19 cellular contexts compared by ENCODE assay signal in genomic region chr4:10196191-10196590, GRCh38.
DNase-seq lines count a peak whose midpoint lies in the region; ATAC-seq, FAIRE-seq and TF ChIP-seq lines count a peak whose summit lies in the region.
"Had no signal": no experiment of that assay in that cellular context is flagged by ENCODE, and none has a peak within 500 bp of the region (broad histone marks: within the 10 kb centered on the region; RNA-seq: fewer than 3 reads in every experiment).

No MANE protein-coding gene starts in this region.

- 0% methylated on average over 1 of the region's 1 CpG for WGBS in HepG2 (ENCODE audit: low lambda C conversion rate)
- 100% methylated on average over 1 of the region's 1 CpG for WGBS in right lobe of liver (ENCODE audit: insufficient coverage, low coverage, low lambda C conversion rate, missing lambda C conversion rate)
- WGBS in lung, 2 donors: 91 to 96% methylated on average over 1 of the region's 1 CpG
- 89% methylated on average over 1 of the region's 1 CpG for WGBS in right cardiac atrium

- CTCF ChIA-PET in HepG2 (lab: Yijun Ruan, JAX; ENCODE audit: low intra/inter-chr PET ratio, low total read pairs): no interaction called here

- TF ChIP-seq EP300 in HepG2 (IDR thresholded peaks at IDR 0.05; ENCODE audit: low read depth in 2 of 2, low read length in 2 of 2) (no peak), HepG2 (CRISPR knock-in tag; IDR thresholded peaks at IDR 0.05; ENCODE audit: borderline replicate concordance) (no peak)

- H2AFZ ChIP-seq in HepG2 (ENCODE audit: low read length): no peak overlapping the region

- H3K27me3 ChIP-seq in HepG2 (ENCODE audit: control insufficient read depth in 1 of 2, insufficient read depth in 2 of 2, low read length in 2 of 2) (no peaks in the 10 kb centered on the region; a peak in 1 of 5 replicates), right lobe of liver (no peaks in the 10 kb centered on the region), lung (ENCODE audit: control insufficient read depth, insufficient read depth) (no peaks in the 10 kb centered on the region), right cardiac atrium (ENCODE audit: control insufficient read depth, insufficient read depth) (no peaks in the 10 kb centered on the region)

- ATAC-seq in HepG2 (no peak), right lobe of liver (no peak), lung (ENCODE audit: insufficient read depth, low FRiP score) (no peak), SK-N-SH treated with all-trans-retinoic acid at 6 μM for 48 hours (no peak), right cardiac atrium (no peak)

- no peak for TF ChIP-seq CTCF in HepG2 (CRISPR knock-in tag; IDR thresholded peaks at IDR 0.05)
- no peak for TF ChIP-seq CTCF in right lobe of liver (IDR thresholded peaks at IDR 0.05)
- TF ChIP-seq CTCF in lung (IDR thresholded peaks at IDR 0.05; ENCODE audit: control extremely low read depth, extremely low read depth): no peak
- TF ChIP-seq CTCF in GM20000 (IDR thresholded peaks at IDR 0.05; ENCODE audit: extremely low read depth, missing control alignments): no peak

- H3K36me3 ChIP-seq in HepG2 (replicated peaks in 1 of 2; ENCODE audit: control insufficient read depth in 1 of 2, insufficient read depth in 2 of 2, low read length in 2 of 2): no peaks in the 10 kb centered on the region
- no peaks in the 10 kb centered on the region for H3K36me3 ChIP-seq in right lobe of liver
- no peaks in the 10 kb centered on the region for H3K36me3 ChIP-seq in lung (ENCODE audit: control insufficient read depth in 2 of 2, insufficient read depth in 2 of 2, low read length in 2 of 2)
- H3K36me3 ChIP-seq: HAP-1 had no signal

- H3K27ac ChIP-seq in HepG2 (ENCODE audit: extremely low read length, insufficient read depth, low read length): no peak overlapping the region
- H3K27ac ChIP-seq in right lobe of liver: no peak overlapping the region
- no peak overlapping the region for H3K27ac ChIP-seq in lung (ENCODE audit: low read depth in 1 of 2, low read length in 1 of 2)
- H3K27ac ChIP-seq in right cardiac atrium (ENCODE audit: low read length): no peak overlapping the region
- H3K27ac ChIP-seq: 22Rv1, HL-60 had no signal

- TF ChIP-seq RAD21 in HepG2 (CRISPR knock-in tag; IDR thresholded peaks at IDR 0.05): no peak

- H3K4me3 ChIP-seq in HepG2 (replicated peaks in 1 of 3; ENCODE audit: insufficient read depth in 1 of 3, low read depth in 2 of 3, low read length in 3 of 3) (no peak overlapping the region), right lobe of liver (no peak overlapping the region), lung (no peak overlapping the region), right cardiac atrium (ENCODE audit: low read length) (no peak overlapping the region)
- H3K4me3 ChIP-seq: HAP-1 had no signal

- H3K4me1 ChIP-seq in HepG2 (ENCODE audit: insufficient read depth, low read length): no peaks in the 10 kb centered on the region
- H3K4me1 ChIP-seq in right lobe of liver: no peaks in the 10 kb centered on the region
- H3K4me1 ChIP-seq in lung (ENCODE audit: control insufficient read depth in 2 of 2, insufficient read depth in 2 of 2, low read length in 2 of 2): peaks cover 0 to 2% of the 10 kb centered on the region in 2 donors
- H3K4me1 ChIP-seq in right cardiac atrium (ENCODE audit: control insufficient read depth, insufficient read depth, low read length): no peaks in the 10 kb centered on the region
- H3K4me1 ChIP-seq: HAP-1 had no signal

- no peak for FAIRE-seq in HepG2 (lab: Jason Lieb, UNC)
- FAIRE-seq: G401.6, GM12891 had no signal

- H3K4me2 ChIP-seq in HepG2 (ENCODE audit: low read depth, low read length): no peak overlapping the region

- DNase-seq in HepG2 (ENCODE audit: low spot score): no peak
- no peak for DNase-seq in right lobe of liver
- peak; percentile 0 for DNase-seq in SK-MEL-5 (ENCODE audit: low read depth, low spot score)
- peak; percentile 16 for DNase-seq in lung (ENCODE audit: low spot score)
- no peak for DNase-seq in right cardiac atrium
- no peak for DNase-seq in GM20000 (ENCODE audit: low spot score)
- DNase-seq: C1 segment of cervical spinal cord; Calu3; CD4-positive, alpha-beta T cell; DMS79 treated with DMSO at 0.1 percent for 48 hours; EL; GOT3; KG1 had no signal

- H3K79me2 ChIP-seq in HepG2 (ENCODE audit: insufficient read depth, low read length): no peaks in the 10 kb centered on the region

- BruUV-seq in HepG2 (replicated peaks; lab: Mats Ljungman, UMichigan): no TSS peak

- intact Hi-C loops in HepG2 (cut with micrococcal nuclease; ENCODE audit: unreplicated experiment): no loop called here
- intact Hi-C loops in right lobe of liver (cut with DNase I): no loop called here
- intact Hi-C loops in right cardiac atrium (cut with DNase I): no loop called here

- TF ChIP-seq POLR2A in HepG2 (IDR thresholded peaks at IDR 0.05; ENCODE audit: insufficient read depth in 1 of 2, low read depth in 2 of 2, low read length in 2 of 2) (no peak), right lobe of liver (IDR thresholded peaks at IDR 0.05) (no peak)

- no peaks in the 10 kb centered on the region for H4K20me1 ChIP-seq in HepG2 (ENCODE audit: insufficient read depth, low read length)

- no peak overlapping the region for H3K9ac ChIP-seq in HepG2 (ENCODE audit: insufficient read depth, low read depth, low read length)

- in situ Hi-C loops in HepG2 (cut with HindIII; ENCODE audit: extremely low pct_ligation_motif_present, low pct_unique_long_range_greater_than_20kb) (no loop called here), SK-MEL-5 (cut with HindIII; ENCODE audit: low pct_unique_long_range_greater_than_20kb, low sequenced_read_pairs) (no loop called here)

- POLR2A ChIA-PET in HepG2 (lab: Yijun Ruan, JAX): no interaction called here

- no peaks in the 10 kb centered on the region for H3K9me3 ChIP-seq in HepG2 (ENCODE audit: low read length)
- H3K9me3 ChIP-seq in right lobe of liver: no peaks in the 10 kb centered on the region
- H3K9me3 ChIP-seq in lung (ENCODE audit: control insufficient read depth in 2 of 2, insufficient read depth in 1 of 2, low read length in 1 of 2): peaks cover 0 to 6% of the 10 kb centered on the region in 2 donors
- no peaks in the 10 kb centered on the region for H3K9me3 ChIP-seq in right cardiac atrium (ENCODE audit: control insufficient read depth, low read length)
- H3K9me3 ChIP-seq: HAP-1 had no signal

TF ChIP-seq in HepG2, 621 proteins besides CTCF, POLR2A, EP300 and RAD21:
- peak; percentile 83 to 91 for TF ChIP-seq MAFK (conservative IDR thresholded peaks at IDR 0.05 in 1 of 2, IDR thresholded peaks at IDR 0.05 in 1 of 2; ENCODE audit: low read length in 2 of 2)
- TF ChIP-seq FOXO1 (CRISPR knock-in tag; IDR thresholded peaks at IDR 0.05): no peak
- peak; percentile 89 for TF ChIP-seq MAFF (IDR thresholded peaks at IDR 0.05; ENCODE audit: low read depth, low read length)

TF ChIP-seq in SK-N-SH treated with all-trans-retinoic acid at 6 μM for 48 hours, 23 proteins besides CTCF, POLR2A, EP300 and RAD21 (continues in another document):
- no peak for TF ChIP-seq TOX (CRISPR knock-in tag; IDR thresholded peaks at IDR 0.05; ENCODE audit: borderline replicate concordance)
- no peak for TF ChIP-seq TCF4 (CRISPR knock-in tag; IDR thresholded peaks at IDR 0.05; ENCODE audit: borderline replicate concordance)
- no peak for TF ChIP-seq ESRRG (CRISPR knock-in tag; IDR thresholded peaks at IDR 0.05)
- no peak for TF ChIP-seq ZC3H10 (CRISPR knock-in tag; IDR thresholded peaks at IDR 0.05)
- no peak for TF ChIP-seq ZNF8 (CRISPR knock-in tag; IDR thresholded peaks at IDR 0.05)
- no peak for TF ChIP-seq ZFP30 (CRISPR knock-in tag; IDR thresholded peaks at IDR 0.05)
- TF ChIP-seq CSRNP3 (CRISPR knock-in tag; IDR thresholded peaks at IDR 0.05): no peak
- no peak for TF ChIP-seq ZFP3 (CRISPR knock-in tag; IDR thresholded peaks at IDR 0.05)
- no peak for TF ChIP-seq CSDC2 (CRISPR knock-in tag; IDR thresholded peaks at IDR 0.05)
- no peak for TF ChIP-seq PATZ1 (CRISPR knock-in tag; IDR thresholded peaks at IDR 0.05; ENCODE audit: borderline replicate concordance)

Comparison
In these comparisons a context has a peak if more than half of its experiments do, and no peak if none do; other contexts are left out.
1. DNase-seq: peak in SK-MEL-5 (single experiment) and lung (single experiment); none in HepG2 (single experiment), right lobe of liver (0 of 3), right cardiac atrium (0 of 3) and GM20000 (single experiment).